ENCODE assay signal across 8 cellular contexts in genomic region chr9:128340691-128341434, GRCh38. TPM values are rescaled to one million over a fixed set of nuclear protein-coding genes. Genes with fewer than 3 reads are reported as not detected.
DNase-seq lines count a peak whose midpoint lies in the region; ATAC-seq and TF ChIP-seq lines count a peak whose summit lies in the region.

No MANE protein-coding gene starts in this region.

- H3K36me3 ChIP-seq in DND-41 (ENCODE audit: insufficient read depth, low read length) = peaks cover 32% of the 10 kb centered on the region
- H3K36me3 ChIP-seq in GM23248 (ENCODE audit: low read depth) = peaks cover under 1% of the 10 kb centered on the region; the same call in 1 of the 2 replicates
- peaks cover 10% of the 10 kb centered on the region for H3K36me3 ChIP-seq in OCI-LY1 (ENCODE audit: insufficient read depth, low read length)
- peaks cover 17 to 38% of the 10 kb centered on the region in 2 donors for H3K36me3 ChIP-seq in muscle layer of duodenum (ENCODE audit: control insufficient read depth in 1 of 2, insufficient read depth in 2 of 2, low read length in 2 of 2)

- H3K9me3 ChIP-seq in DND-41 (ENCODE audit: insufficient read depth, low read length, severe bottlenecking) = no peaks in the 10 kb centered on the region
- no peaks in the 10 kb centered on the region for H3K9me3 ChIP-seq in GM23248 (ENCODE audit: low read depth)
- H3K9me3 ChIP-seq in OCI-LY1 (ENCODE audit: low read length) = no peaks in the 10 kb centered on the region
- no peaks in the 10 kb centered on the region for H3K9me3 ChIP-seq in muscle layer of duodenum (ENCODE audit: control insufficient read depth in 1 of 2, low read length in 2 of 2)

- H3K4me3 ChIP-seq in DND-41 (ENCODE audit: low read depth in 1 of 2, low read length in 2 of 2) (peak overlapping the region; percentile 50 to 73; a peak in 3 of 4 replicates), GM23248 (peak overlapping the region; percentile 73), OCI-LY1 (ENCODE audit: low read depth, low read length, poor library complexity, severe bottlenecking) (peak overlapping the region; percentile 78), muscle layer of duodenum (ENCODE audit: low read depth in 1 of 2, low read length in 2 of 2) (peak overlapping the region; percentile 81 to 85)

- peak overlapping the region; percentile 71 for H3K9ac ChIP-seq in DND-41 (ENCODE audit: low read depth, low read length)
- H3K9ac ChIP-seq in GM23248 = peak overlapping the region; percentile 69
- H3K9ac ChIP-seq in OCI-LY1 (ENCODE audit: low read length) = peak overlapping the region; percentile 76

- no peak for DNase-seq in DND-41
- DNase-seq in GM23248 = peak; percentile 38
- peak; percentile 18 for DNase-seq in dermis blood vessel endothelial cell
- no peak for DNase-seq in COR-L47 (lab: John Stamatoyannopoulos, UW)
- no peak for DNase-seq in Ammon's horn (ENCODE audit: low spot score)
- DNase-seq in erythroblast (lab: John Stamatoyannopoulos, UW) = no peak

- peaks cover 5% of the 10 kb centered on the region for H3F3A ChIP-seq in GM23248 (ENCODE audit: insufficient read depth)
- H3F3A ChIP-seq in OCI-LY1 (ENCODE audit: insufficient read depth, low read length) = no peaks in the 10 kb centered on the region

- H4K20me1 ChIP-seq in DND-41 (ENCODE audit: insufficient read depth, low read length) = no peaks in the 10 kb centered on the region
- H4K20me1 ChIP-seq in GM23248 (ENCODE audit: insufficient read depth) = no peaks in the 10 kb centered on the region
- no peaks in the 10 kb centered on the region for H4K20me1 ChIP-seq in OCI-LY1 (ENCODE audit: insufficient read depth, low read length)

- peak; percentile 34; the same call in 2 of the 3 replicates for ATAC-seq in DND-41 (ENCODE audit: insufficient read depth, low read depth)

- H3K27ac ChIP-seq in DND-41 (ENCODE audit: low read length) (peak overlapping the region; percentile 50), GM23248 (0 out of 2 replicates have a peak overlapping the region, but pooled peaks have one; percentile 12), OCI-LY1 (ENCODE audit: low read depth, low read length, poor library complexity, severe bottlenecking) (no peak overlapping the region), muscle layer of duodenum (ENCODE audit: low read length) (peak overlapping the region; percentile 21)

- peaks cover 8% of the 10 kb centered on the region for H3K79me2 ChIP-seq in DND-41 (ENCODE audit: insufficient read depth, low read length)
- H3K79me2 ChIP-seq in GM23248 (ENCODE audit: insufficient read depth) = peaks cover 11% of the 10 kb centered on the region
- H3K79me2 ChIP-seq in OCI-LY1 (ENCODE audit: insufficient read depth, low read length) = no peaks in the 10 kb centered on the region

- H2AFZ ChIP-seq in DND-41 (ENCODE audit: low read depth, low read length) (peak overlapping the region; percentile 80), GM23248 (peak overlapping the region; percentile 91), OCI-LY1 (ENCODE audit: low read length) (no peak overlapping the region)

- no peak for TF ChIP-seq POLR2A in erythroblast (IDR thresholded peaks at IDR 0.05; ENCODE audit: low read length)

- H3K27me3 ChIP-seq in DND-41 (ENCODE audit: insufficient read depth, low read length, poor library complexity) = no peaks in the 10 kb centered on the region
- no peaks in the 10 kb centered on the region for H3K27me3 ChIP-seq in GM23248 (replicated peaks; ENCODE audit: insufficient read depth)
- H3K27me3 ChIP-seq in OCI-LY1 (ENCODE audit: insufficient read depth, low read length) = no peaks in the 10 kb centered on the region
- no peaks in the 10 kb centered on the region for H3K27me3 ChIP-seq in muscle layer of duodenum (ENCODE audit: low read depth, low read length)

- TF ChIP-seq CTCF in DND-41 (IDR thresholded peaks at IDR 0.05; ENCODE audit: borderline replicate concordance, extremely low read depth, low read length, poor library complexity, severe bottlenecking) = no peak
- TF ChIP-seq CTCF in OCI-LY1 (IDR thresholded peaks at IDR 0.05; ENCODE audit: low read length) = no peak

- H3K4me2 ChIP-seq in DND-41 (ENCODE audit: insufficient read depth, low read length) (peak overlapping the region; percentile 93), GM23248 (ENCODE audit: unreplicated experiment) (peak overlapping the region; percentile 95), OCI-LY1 (ENCODE audit: low read length) (peak overlapping the region; percentile 88)

- WGBS in GM23248 (ENCODE audit: low coverage in 1 of 2, low lambda C conversion rate in 2 of 2, missing lambda C conversion rate in 2 of 2), 2 experiments = 0 to 2% methylated on average over 19 to 36 of the region's 48 CpGs

- in situ Hi-C loops in GM23248 (cut with MboI) = no loop called here

- H3K4me1 ChIP-seq in DND-41 (ENCODE audit: insufficient read depth, low read length) = peaks cover 21% of the 10 kb centered on the region
- H3K4me1 ChIP-seq in GM23248 (ENCODE audit: insufficient read depth) = no peaks in the 10 kb centered on the region
- H3K4me1 ChIP-seq in OCI-LY1 (ENCODE audit: insufficient read depth, low read length, severe bottlenecking) = peaks cover 18% of the 10 kb centered on the region
- H3K4me1 ChIP-seq in muscle layer of duodenum (ENCODE audit: control insufficient read depth in 1 of 2, insufficient read depth in 2 of 2, low read length in 2 of 2) = peaks cover 3 to 8% of the 10 kb centered on the region in 2 donors

- H3K9me2 ChIP-seq in GM23248 (ENCODE audit: insufficient read depth) (no peaks in the 10 kb centered on the region), OCI-LY1 (ENCODE audit: low read depth, low read length) (no peaks in the 10 kb centered on the region)

RNA-seq across cellular contexts. Expression of gene SLC27A4, which starts 0.5 kb away (rescaled TPM):
- total RNA-seq in GM23248 (2014; rRNA removed; shearing (Covaris generic)) = 22.9 and 30.9 TPM in 2 replicates
- polyA plus RNA-seq in GM23248 (2016; fragmentation: Nextera tagmentation; extraction: Ambion mirVana) = 11.8 and 12.3 TPM in 2 replicates
- total RNA-seq in dermis blood vessel endothelial cell = 34.5 and 38.8 TPM in 2 replicates

RNA-seq across cellular contexts. Expression of gene COQ4, which starts 18.2 kb away (rescaled TPM):
- total RNA-seq in GM23248 (2014; rRNA removed; shearing (Covaris generic)) = 29.1 and 46.8 TPM in 2 replicates
- 34.1 and 36.0 TPM in 2 replicates for polyA plus RNA-seq in GM23248 (2016; fragmentation: Nextera tagmentation; extraction: Ambion mirVana)
- 29.2 and 35.6 TPM in 2 replicates for total RNA-seq in dermis blood vessel endothelial cell

RNA-seq across cellular contexts. Expression of gene TRUB2, which starts 18.6 kb away (rescaled TPM):
- total RNA-seq in GM23248 (2014; rRNA removed; shearing (Covaris generic)) = 10.0 and 13.8 TPM in 2 replicates
- 30.3 and 33.2 TPM in 2 replicates for polyA plus RNA-seq in GM23248 (2016; fragmentation: Nextera tagmentation; extraction: Ambion mirVana)
- total RNA-seq in dermis blood vessel endothelial cell = 16.2 and 24.9 TPM in 2 replicates

RNA-seq across cellular contexts. Expression of gene URM1, which starts 30.3 kb away (rescaled TPM):
- 39.2 and 59.2 TPM in 2 replicates for total RNA-seq in GM23248 (2014; rRNA removed; shearing (Covaris generic))
- polyA plus RNA-seq in GM23248 (2016; fragmentation: Nextera tagmentation; extraction: Ambion mirVana) = 60.9 and 64.4 TPM in 2 replicates
- total RNA-seq in dermis blood vessel endothelial cell = 64.8 and 97.7 TPM in 2 replicates

Comparison
In these comparisons a context has a peak if more than half of its experiments do, and no peak if none do; other contexts are left out.
1. DNase-seq: peak in GM23248 (single experiment) and dermis blood vessel endothelial cell (single experiment); none in DND-41 (single experiment), COR-L47 (single experiment), Ammon's horn (single experiment) and erythroblast (0 of 2).
2. Peak in every context shown above with its lines, with median percentiles within 50 percentile points of each other: H3K4me2 ChIP-seq, H3K4me3 ChIP-seq and H3K9ac ChIP-seq.